27 cellular contexts compared by ENCODE assay signal in the genomic region with DNA sequence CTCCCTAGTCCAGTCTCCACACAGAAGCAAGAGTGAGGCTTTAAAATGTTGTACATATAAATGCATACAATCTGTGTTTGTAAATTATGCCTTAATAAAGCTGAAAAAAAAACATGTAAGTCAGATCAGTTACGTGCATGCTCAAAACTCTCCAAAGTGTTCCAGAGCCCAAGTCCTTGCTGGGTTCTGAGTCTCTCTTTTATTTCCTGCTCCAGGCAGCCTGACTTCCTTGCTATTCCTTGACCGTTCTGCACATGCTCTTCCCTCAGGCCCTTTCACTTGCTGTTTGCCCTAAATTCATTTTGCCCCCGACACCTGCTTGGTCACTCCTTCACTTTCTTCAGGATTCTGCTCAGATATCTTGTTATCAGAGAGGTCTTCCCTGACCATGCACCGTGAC.
"Had no signal": no experiment of that assay in that cellular context is flagged by ENCODE, and none has a peak within 500 bp of the region (broad histone marks: within the 10 kb centered on the region; RNA-seq: fewer than 3 reads in every experiment).

No MANE protein-coding gene starts in this region.

- H3K27me3 Mint-ChIP-seq: dendritic cell treated with granulocyte-macrophage colony-stimulating factor and Interleukin-4, amounts not matched to agents 40 ng/mL and 50 ng/mL, for 4 days; effector memory CD8-positive, alpha-beta T cell; naive B cell; naive thymus-derived CD8-positive, alpha-beta T cell had no signal

- H3K27ac Mint-ChIP-seq: dendritic cell treated with granulocyte-macrophage colony-stimulating factor and Interleukin-4, amounts not matched to agents 40 ng/mL and 50 ng/mL, for 4 days; effector memory CD8-positive, alpha-beta T cell; endodermal cell; mesothelial cell of epicardium; naive B cell; naive thymus-derived CD8-positive, alpha-beta T cell had no signal

- H3K36me3 ChIP-seq: colonic mucosa, esophagus squamous epithelium, gastrocnemius medialis, heart left ventricle, left lung, lower lobe of right lung had no signal

- H3K36me3 Mint-ChIP-seq: mesothelial cell of epicardium; naive B cell; naive thymus-derived CD8-positive, alpha-beta T cell had no signal

- FAIRE-seq: endometrium, islet of Langerhans, keratinocyte had no signal

- H3K27ac ChIP-seq: colonic mucosa, epithelial cell of prostate, esophagus squamous epithelium, gastrocnemius medialis, heart left ventricle, left lung, lower lobe of right lung had no signal

- H3K4me1 Mint-ChIP-seq: mesothelial cell of epicardium; naive B cell; naive thymus-derived CD8-positive, alpha-beta T cell had no signal

- H3K4me1 ChIP-seq: colonic mucosa, esophagus squamous epithelium, heart left ventricle, left lung, lower lobe of right lung had no signal

- H3K4me3 Mint-ChIP-seq: dendritic cell treated with granulocyte-macrophage colony-stimulating factor and Interleukin-4, amounts not matched to agents 40 ng/mL and 50 ng/mL, for 4 days; effector memory CD8-positive, alpha-beta T cell; endodermal cell; mesothelial cell of epicardium; naive B cell; naive thymus-derived CD8-positive, alpha-beta T cell had no signal

- H3K27me3 ChIP-seq: colonic mucosa, esophagus squamous epithelium, gastrocnemius medialis, heart left ventricle, left lung had no signal

- ATAC-seq: effector memory CD8-positive, alpha-beta T cell; esophagus mucosa; gastrocnemius medialis; heart left ventricle; left cardiac atrium; left lung; left ventricle myocardium superior; lower lobe of right lung; mucosa of descending colon; naive thymus-derived CD8-positive, alpha-beta T cell had no signal

- H3K9me3 Mint-ChIP-seq: effector memory CD8-positive, alpha-beta T cell; endodermal cell; mesothelial cell of epicardium; naive thymus-derived CD8-positive, alpha-beta T cell had no signal

- H3K9me3 ChIP-seq: colonic mucosa, esophagus squamous epithelium, gastrocnemius medialis, heart left ventricle, left lung, lower lobe of right lung, mucosa of descending colon had no signal

- DNase-seq: colonic mucosa; cortex of kidney; effector CD8-positive, alpha-beta T cell; effector memory CD8-positive, alpha-beta T cell; endodermal cell; erythroblast; esophagus squamous epithelium; foreskin fibroblast; foreskin melanocyte; gastrocnemius medialis; heart left ventricle; hippocampal formation; left cardiac atrium; left lung; left ventricle myocardium superior; lower lobe of right lung; mesenchymal stem cell; mucosa of descending colon; naive B cell; naive thymus-derived CD8-positive, alpha-beta T cell had no signal

- H3K4me3 ChIP-seq: colonic mucosa, esophagus squamous epithelium, gastrocnemius medialis, heart left ventricle, left lung, lower lobe of right lung, mucosa of descending colon had no signal
